9 cellular contexts compared by ENCODE assay signal in the genomic region with DNA sequence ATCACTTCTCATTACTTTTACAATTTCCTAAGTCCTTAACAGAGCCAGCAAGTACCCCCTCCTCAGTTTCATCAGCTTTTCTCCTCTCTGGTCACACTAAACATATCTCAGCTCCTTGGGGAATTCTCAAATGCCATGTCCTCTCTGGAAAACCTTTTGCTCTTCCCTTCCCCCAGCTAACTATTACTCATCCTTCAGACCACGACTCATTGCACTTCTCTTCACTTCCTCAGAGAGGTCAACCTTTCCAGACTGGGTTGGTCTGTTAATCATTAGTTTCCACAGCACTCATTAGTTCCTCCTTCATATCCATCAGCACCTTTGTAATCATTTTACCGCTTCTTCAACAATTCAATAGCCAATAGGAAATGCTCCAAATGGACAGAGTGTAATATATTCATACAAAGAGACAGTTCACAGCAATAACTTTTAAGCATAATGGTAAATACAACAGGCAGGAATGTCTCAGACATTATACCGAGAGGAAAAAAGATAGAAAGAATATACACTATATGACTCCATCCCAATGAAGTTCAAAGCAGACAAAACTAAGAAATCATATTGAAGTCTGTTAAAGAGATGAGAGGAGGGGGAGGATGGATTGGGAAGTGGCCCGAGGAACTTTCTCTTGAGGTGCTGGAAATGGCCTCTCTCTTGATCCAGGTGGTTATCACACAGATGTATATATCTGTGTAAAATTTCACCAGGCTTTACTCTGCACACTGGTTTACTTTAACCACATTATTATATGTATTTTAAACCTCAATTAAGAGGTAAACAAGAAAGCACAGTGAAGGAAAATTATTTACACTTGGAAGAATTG. TPM values are rescaled to one million over a fixed set of nuclear protein-coding genes. Genes with fewer than 3 reads are reported as not detected.
DNase-seq lines count a peak whose midpoint lies in the region; ATAC-seq, FAIRE-seq and TF ChIP-seq lines count a peak whose summit lies in the region.
"Had no signal": no experiment of that assay in that cellular context is flagged by ENCODE, and none has a peak within 500 bp of the region (broad histone marks: within the 10 kb centered on the region; RNA-seq: fewer than 3 reads in every experiment).

No MANE protein-coding gene starts in this region.

- TF ChIP-seq POLR2A in A549 (IDR thresholded peaks at IDR 0.05; ENCODE audit: low read length) (no peak), K562 (conservative IDR thresholded peaks at IDR 0.05) (no peak)

- H3K4me2 ChIP-seq in A549, result peak overlapping the region; percentile 71
- no peak overlapping the region for H3K4me2 ChIP-seq in K562 (ENCODE audit: insufficient read depth, low read length)

- FAIRE-seq in A549 (lab: Jason Lieb, UNC) (peak; percentile 68), K562 (lab: Jason Lieb, UNC) (no peak)

- CTCF ChIA-PET in A549 (lab: Yijun Ruan, JAX) (no interaction called here), K562 (lab: Yijun Ruan, JAX; ENCODE audit: low intra/inter-chr PET ratio) (no interaction called here)

- no peaks in the 10 kb centered on the region for H3K9me1 ChIP-seq in K562 (ENCODE audit: control insufficient read depth, insufficient read depth, low read length)

- H2AFZ ChIP-seq in K562 (ENCODE audit: low read depth, low read length), result no peak overlapping the region

- H3K9ac ChIP-seq in K562 (ENCODE audit: insufficient read depth in 1 of 2, low read depth in 2 of 2, low read length in 2 of 2), result no peak overlapping the region

- H3K27me3 Mint-ChIP-seq in stimulated activated naive CD8-positive, alpha-beta T cell treated with anti-CD3 and anti-CD28 coated beads, Interleukin-15, amount 100 ng/mL, for 72 hours, result no peaks in the 10 kb centered on the region

- no peaks in the 10 kb centered on the region for H3K27me3 ChIP-seq in K562 (ENCODE audit: control insufficient read depth in 2 of 2, insufficient read depth in 2 of 2, low read length in 2 of 2)

- no TSS peak for BruUV-seq in K562 (replicated peaks; lab: Mats Ljungman, UMichigan)

- H3K4me3 Mint-ChIP-seq in stimulated activated naive CD8-positive, alpha-beta T cell treated with anti-CD3 and anti-CD28 coated beads, Interleukin-15, amount 100 ng/mL, for 72 hours, result no peak overlapping the region

- H3K4me3 ChIP-seq in A549, result no peak overlapping the region
- H3K4me3 ChIP-seq in K562, result no peak overlapping the region

- no peaks in the 10 kb centered on the region for H3K9me3 Mint-ChIP-seq in stimulated activated naive CD8-positive, alpha-beta T cell treated with anti-CD3 and anti-CD28 coated beads, Interleukin-15, amount 100 ng/mL, for 72 hours

- TF ChIP-seq RAD21 in A549 (conservative IDR thresholded peaks at IDR 0.05 in 1 of 2, IDR thresholded peaks at IDR 0.05 in 1 of 2), result peak; percentile 19 to 23; a peak in 2 of 5 replicates
- TF ChIP-seq RAD21 in K562 (CRISPR knock-in tag; conservative IDR thresholded peaks at IDR 0.05 in 1 of 2, IDR thresholded peaks at IDR 0.05 in 1 of 2), result 0 out of 4 replicates have a peak, but pooled peaks of 1 of the 2 experiments have one; percentile 3

- peak; percentile 77 to 87 for DNase-seq in A549 (ENCODE audit: low read depth in 1 of 2, low spot score in 1 of 2)
- DNase-seq in K562 (ENCODE audit: extremely low read depth in 1 of 4, low spot score in 3 of 4), result no peak
- no peak for DNase-seq in stimulated activated naive CD8-positive, alpha-beta T cell treated with anti-CD3 and anti-CD28 coated beads, Interleukin-15, amount 100 ng/mL, for 72 hours
- no peak for DNase-seq in activated effector memory CD4-positive, alpha-beta T cell treated with Interleukin-2 at 50 U/mL for 16 hours
- DNase-seq in activated CD4-positive, alpha-beta T cell treated with anti-CD3 and anti-CD28 coated beads for 1 hour, result no peak
- DNase-seq in NCI-H82 (lab: John Stamatoyannopoulos, UW), result no peak
- DNase-seq: DND-41 had no signal

- no peak overlapping the region for H3K27ac Mint-ChIP-seq in stimulated activated naive CD8-positive, alpha-beta T cell treated with anti-CD3 and anti-CD28 coated beads, Interleukin-15, amount 100 ng/mL, for 72 hours

- H3K79me2 ChIP-seq in K562 (ENCODE audit: control insufficient read depth, insufficient read depth, low read length), result no peaks in the 10 kb centered on the region

- H3K27ac ChIP-seq in A549, result peak overlapping the region; percentile 81 to 90
- no peak overlapping the region for H3K27ac ChIP-seq in K562 (ENCODE audit: extremely low read depth, low read depth, low read length)

- POLR2A ChIA-PET in A549 (lab: Yijun Ruan, JAX), result interaction anchor here (0.7 to 1.6 kb wide), 5 partner anchors 10 to 191 kb away, joined by 3 to 14 read pairs (median 6); a partner anchor contains a TSS
- POLR2A ChIA-PET in K562 (lab: Yijun Ruan, JAX), result interaction anchor here (0.6 kb wide), 1 partner anchor 1132 kb away, joined by 3 read pairs; no protein-coding TSS in a partner anchor

- peaks cover 16% of the 10 kb centered on the region for H3K4me1 Mint-ChIP-seq in stimulated activated naive CD8-positive, alpha-beta T cell treated with anti-CD3 and anti-CD28 coated beads, Interleukin-15, amount 100 ng/mL, for 72 hours

- H3K4me1 ChIP-seq in A549 (peaks cover 28% of the 10 kb centered on the region), K562 (replicated peaks in 1 of 2; ENCODE audit: control insufficient read depth in 2 of 2, insufficient read depth in 2 of 2, low read length in 2 of 2) (no peaks in the 10 kb centered on the region; a peak in 1 of 5 replicates)

- H3K9me3 ChIP-seq in A549, result no peaks in the 10 kb centered on the region
- no peaks in the 10 kb centered on the region for H3K9me3 ChIP-seq in K562 (replicated peaks; ENCODE audit: control insufficient read depth, insufficient read depth, low read depth, low read length)

- H3K36me3 ChIP-seq in K562 (ENCODE audit: control insufficient read depth, insufficient read depth, low read length), result no peaks in the 10 kb centered on the region

- no peaks in the 10 kb centered on the region for H4K20me1 ChIP-seq in K562 (replicated peaks; ENCODE audit: control insufficient read depth, insufficient read depth, low read length)

- no peak for TF ChIP-seq CTCF in A549 (IDR thresholded peaks at IDR 0.05)
- TF ChIP-seq CTCF in K562 (IDR thresholded peaks at IDR 0.05 in 2 of 3, conservative IDR thresholded peaks at IDR 0.05 in 1 of 3; ENCODE audit: insufficient read depth in 2 of 3, low read depth in 1 of 3, low read length in 3 of 3), result no peak

- intact Hi-C loops in K562 (cut with micrococcal nuclease), result no loop called here

- TF ChIP-seq EP300 in A549 (IDR thresholded peaks at IDR 0.05) (no peak; a peak in 1 of 5 replicates), K562 (IDR thresholded peaks at IDR 0.05; ENCODE audit: low read length) (no peak)

- 4% methylated on average over 4 of the region's 4 CpGs for WGBS in A549 (ENCODE audit: missing lambda C conversion rate)
- 5% methylated on average over 4 of the region's 4 CpGs for WGBS in K562 (ENCODE audit: insufficient coverage, low coverage, missing lambda C conversion rate)

- in situ Hi-C loops in K562 (cut with MboI), result no loop called here

- ATAC-seq in A549, result peak; percentile 98 to 99
- ATAC-seq in GM19455 (IDR thresholded peaks at IDR 0.05; ENCODE audit: unreplicated experiment), result peak; percentile 71
- ATAC-seq in HG03432 (IDR thresholded peaks at IDR 0.05; ENCODE audit: unreplicated experiment), result peak; percentile 100
- ATAC-seq in K562, result no peak
- ATAC-seq in stimulated activated naive CD8-positive, alpha-beta T cell treated with anti-CD3 and anti-CD28 coated beads, Interleukin-15, amount 100 ng/mL, for 72 hours, result peak; percentile 45

RNA-seq across cellular contexts. Expression of a gene that starts 39.6 kb away (rescaled TPM):
- polyA plus RNA-seq in A549 (2011; rRNA removed) (15.4 and 20.5 TPM in 2 replicates), A549 (2017; fragmentation: RNase III; extraction: RNeasy Plus Mini Kit Qiagen cat#74134 plus additional on column Dnase treatment) (11.1 to 12.2 TPM (median 12.0 TPM) in 3 replicates), K562 (2011; rRNA removed) (0.24 and 0.40 TPM in 2 replicates), K562 (2014; fragmentation: Illumina TruSeq; extraction: Trizol) (2.9 and 3.0 TPM in 2 replicates), K562 (2014; fragmentation: Nextera tagmentation; extraction: Ambion mirVana) (1 to 10 TPM; 1.3 to 2.5 TPM), K562 (2014; rRNA removed) (1.8 and 3.0 TPM in 2 replicates)
- 3.8 and 4.5 TPM in 2 replicates for polyA plus RNA-seq in A549 (2012; cell fraction: cytosol; rRNA removed)
- polyA plus RNA-seq in A549 (2012; cell fraction: nucleus; rRNA removed), result 3.9 and 8.1 TPM in 2 replicates
- polyA minus RNA-seq in A549 (2011; rRNA and poly(A)+ RNA removed), result 13.0 and 23.2 TPM in 2 replicates
- 1.5 and 3.8 TPM in 2 replicates for total RNA-seq in K562 (2011; cell fraction: chromatin; rRNA removed; ENCODE audit: low replicate concordance)
- 0.50 and 1.1 TPM in 2 replicates for total RNA-seq in K562 (2011; cell fraction: nucleolus; rRNA removed)
- 1.9 and 2.1 TPM in 2 replicates for total RNA-seq in K562 (2011; cell fraction: nucleoplasm; rRNA removed)
- total RNA-seq in K562 (2014; rRNA removed) (1.2 and 2.0 TPM in 2 replicates), K562 (2014; rRNA removed; fragmentation: Illumina TruSeq; extraction: Trizol) (2.9 and 3.9 TPM in 2 replicates), K562 (2015; rRNA removed; fragmentation: Illumina TruSeq; extraction: Trizol) (2.8 and 3.3 TPM in 2 replicates), K562 (2021) (2.3 and 2.6 TPM in 2 replicates)
- 0.09 and 0.22 TPM in 2 replicates for polyA plus RNA-seq in K562 (2011; cell fraction: cytosol; rRNA removed)
- 0.23 and 0.29 TPM in 2 replicates for polyA plus RNA-seq in K562 (2011; cell fraction: nucleus; rRNA removed)
- 2.3 and 7.1 TPM in 2 replicates for polyA plus RNA-seq in K562 (2012)
- polyA minus RNA-seq in K562 (2011; rRNA and poly(A)+ RNA removed), result 0.24 and 0.35 TPM in 2 replicates
- not detected in 2 replicates for polyA minus RNA-seq in K562 (2011; cell fraction: cytosol; rRNA and poly(A)+ RNA removed)
- 0.11 and 0.40 TPM in 2 replicates for polyA minus RNA-seq in K562 (2011; cell fraction: nucleus; rRNA and poly(A)+ RNA removed)

RNA-seq across cellular contexts. Expression of a gene that starts 56.2 kb away (rescaled TPM):
- polyA plus RNA-seq in A549 (2011; rRNA removed) (88.8 and 99.3 TPM in 2 replicates), A549 (2017; fragmentation: RNase III; extraction: RNeasy Plus Mini Kit Qiagen cat#74134 plus additional on column Dnase treatment) (113 to 134 TPM (median 123 TPM) in 3 replicates), K562 (2011; rRNA removed) (0.03 TPM in 1 of 2 replicates, not detected in the other), K562 (2014; fragmentation: Illumina TruSeq; extraction: Trizol) (not detected in 2 replicates), K562 (2014; fragmentation: Nextera tagmentation; extraction: Ambion mirVana) (under 1 TPM; 0.01 to 0.18 TPM), K562 (2014; rRNA removed) (0.01 TPM in 1 of 2 replicates, not detected in the other)
- 46.5 and 60.1 TPM in 2 replicates for polyA plus RNA-seq in A549 (2012; cell fraction: cytosol; rRNA removed)
- 58.7 and 75.0 TPM in 2 replicates for polyA plus RNA-seq in A549 (2012; cell fraction: nucleus; rRNA removed)
- polyA minus RNA-seq in A549 (2011; rRNA and poly(A)+ RNA removed), result 94.3 and 135 TPM in 2 replicates
- total RNA-seq in K562 (2011; cell fraction: chromatin; rRNA removed; ENCODE audit: low replicate concordance), result not detected in 2 replicates
- total RNA-seq in K562 (2011; cell fraction: nucleolus; rRNA removed), result not detected in 2 replicates
- total RNA-seq in K562 (2011; cell fraction: nucleoplasm; rRNA removed), result not detected in 2 replicates
- total RNA-seq in K562 (2014; rRNA removed) (0.09 TPM in 1 of 2 replicates, not detected in the other), K562 (2014; rRNA removed; fragmentation: Illumina TruSeq; extraction: Trizol) (not detected in 2 replicates), K562 (2015; rRNA removed; fragmentation: Illumina TruSeq; extraction: Trizol) (not detected in 2 replicates), K562 (2021) (0.35 and 0.89 TPM in 2 replicates)
- 0.03 TPM in 1 of 2 replicates, not detected in the other for polyA plus RNA-seq in K562 (2011; cell fraction: cytosol; rRNA removed)
- 0.31 TPM in 1 of 2 replicates, not detected in the other for polyA plus RNA-seq in K562 (2011; cell fraction: nucleus; rRNA removed)
- polyA plus RNA-seq in K562 (2012), result 0.12 and 0.33 TPM in 2 replicates
- 0.11 TPM in 1 of 2 replicates, not detected in the other for polyA minus RNA-seq in K562 (2011; rRNA and poly(A)+ RNA removed)
- polyA minus RNA-seq in K562 (2011; cell fraction: cytosol; rRNA and poly(A)+ RNA removed), result 0.73 TPM in 1 of 2 replicates, not detected in the other
- polyA minus RNA-seq in K562 (2011; cell fraction: nucleus; rRNA and poly(A)+ RNA removed), result 0.27 TPM in 1 of 2 replicates, not detected in the other

Comparison
In these comparisons a context has a peak if more than half of its experiments do, and no peak if none do; other contexts are left out.
1. DNase-seq: peak in A549 (2 of 2); none in K562 (0 of 4), stimulated activated naive CD8-positive, alpha-beta T cell treated with anti-CD3 and anti-CD28 coated beads, Interleukin-15, amount 100 ng/mL, for 72 hours (0 of 2), activated effector memory CD4-positive, alpha-beta T cell treated with Interleukin-2 at 50 U/mL for 16 hours (single experiment), activated CD4-positive, alpha-beta T cell treated with anti-CD3 and anti-CD28 coated beads for 1 hour (single experiment) and NCI-H82 (single experiment).
2. RNA of a gene that starts 56.2 kb away (polyA plus RNA-seq): 46.5 to 134 TPM in A549; 0.01 to 0.33 TPM in K562; every median in the first group is over 10 times any median in the second.